ENCODE assay signal across 23 cellular contexts in genomic region chr9:108088916-108089315, GRCh38.
"Had no signal": no experiment of that assay in that cellular context is flagged by ENCODE, and none has a peak within 500 bp of the region (broad histone marks: within the 10 kb centered on the region; RNA-seq: fewer than 3 reads in every experiment).

No MANE protein-coding gene starts in this region.

- H3K4me2 ChIP-seq: KMS-11, SK-N-SH had no signal

- H3K27ac ChIP-seq: KMS-11, RWPE1 had no signal

- DNase-seq: IMR-90, Kasumi-1, MM.1S, NCI-H1092 treated with DMSO at 0.1 percent for 48 hours, NCI-H1436, NCI-H187, NCI-H2029, NCI-H2081 treated with DMSO at 0.1 percent for 48 hours, NCI-H2171, NCI-H226, NCI-H446, NCI-H510A, NCI-H524 treated with DMSO at 0.1 percent for 48 hours, NCI-H69, NCI-H774, PC-3, SHP77, SK-N-SH, SW 1271 had no signal

- ATAC-seq: HepG2, Panc1, PC-3 had no signal

- FAIRE-seq: HepG2 had no signal

- H3K9me3 ChIP-seq: SK-N-SH had no signal

- H3K9ac ChIP-seq: KMS-11, SK-N-SH had no signal
